8 cellular contexts compared by ENCODE assay signal in genomic region chr2:157302492-157303099, GRCh38. TPM values are rescaled to one million over a fixed set of nuclear protein-coding genes. Genes with fewer than 3 reads are reported as not detected.
DNase-seq lines count a peak whose midpoint lies in the region; ATAC-seq and TF ChIP-seq lines count a peak whose summit lies in the region.

No MANE protein-coding gene starts in this region.

- H3K4me2 ChIP-seq in neural progenitor cell, result no peak overlapping the region

- CTCF ChIA-PET in activated B cell treated with CpG ODN at 0.5 μM for 24 hours (lab: Charles Lee), result interaction anchor here (0.6 to 9.4 kb wide), 47 partner anchors 9 to 1456 kb away, joined by 3 to 99 read pairs (median 4); partner anchors contain the start of genes ACVR1C, CYTIP and ERMN

- POLR2A ChIA-PET in activated B cell treated with CpG ODN at 0.5 μM for 24 hours (lab: Charles Lee), result interaction anchor here (0.6 to 0.7 kb wide), 5 partner anchors 17 to 596 kb away, joined by 4 to 6 read pairs (median 5); no protein-coding TSS in a partner anchor

- ATAC-seq in GM18861 (IDR thresholded peaks at IDR 0.05; ENCODE audit: unreplicated experiment) (peak; percentile 77), HG03025 (IDR thresholded peaks at IDR 0.05; ENCODE audit: low FRiP score, unreplicated experiment) (peak; percentile 67), activated B cell treated with CpG ODN at 0.5 μM for 24 hours (ENCODE audit: low read depth) (peak; percentile 69), HG02870 (IDR thresholded peaks at IDR 0.05; ENCODE audit: unreplicated experiment) (no peak)

- H3K27me3 Mint-ChIP-seq in activated B cell treated with CpG ODN at 0.5 μM for 24 hours (peaks cover 13% of the 10 kb centered on the region), neural progenitor cell (ENCODE audit: insufficient read depth, low read depth) (peaks cover 5% of the 10 kb centered on the region)

- H3K4me3 ChIP-seq in fibroblast of pulmonary artery (replicated peaks; ENCODE audit: low read depth, low read length) (no peak overlapping the region), neural progenitor cell (no peak overlapping the region)

- H3K36me3 Mint-ChIP-seq in activated B cell treated with CpG ODN at 0.5 μM for 24 hours (ENCODE audit: low read depth) (no peaks in the 10 kb centered on the region), neural progenitor cell (no peaks in the 10 kb centered on the region)

- H3K9me3 Mint-ChIP-seq in activated B cell treated with CpG ODN at 0.5 μM for 24 hours, result no peaks in the 10 kb centered on the region
- no peaks in the 10 kb centered on the region for H3K9me3 Mint-ChIP-seq in neural progenitor cell

- DNase-seq in COR-L47 (lab: John Stamatoyannopoulos, UW) (peak; percentile 42), NCI-H2107 (lab: John Stamatoyannopoulos, UW) (peak; percentile 52), activated B cell treated with CpG ODN at 0.5 μM for 24 hours (no peak), fibroblast of pulmonary artery (ENCODE audit: low read depth) (peak; percentile 68), neural progenitor cell (ENCODE audit: low spot score) (peak; percentile 82)

- peaks cover 22% of the 10 kb centered on the region for H3K4me1 ChIP-seq in neural progenitor cell

- H4K20me1 ChIP-seq in neural progenitor cell (ENCODE audit: low read depth), result no peaks in the 10 kb centered on the region

- no peak overlapping the region for H3K27ac ChIP-seq in neural progenitor cell

- peaks cover 7% of the 10 kb centered on the region for H3F3A ChIP-seq in neural progenitor cell (ENCODE audit: low read depth)

- H3K36me3 ChIP-seq in neural progenitor cell, result no peaks in the 10 kb centered on the region

- no peaks in the 10 kb centered on the region for H3K27me3 ChIP-seq in neural progenitor cell

- no peaks in the 10 kb centered on the region for H3K9me3 ChIP-seq in neural progenitor cell (ENCODE audit: low read depth)

- H3K4me1 Mint-ChIP-seq in activated B cell treated with CpG ODN at 0.5 μM for 24 hours, result peaks cover 6% of the 10 kb centered on the region
- H3K4me1 Mint-ChIP-seq in neural progenitor cell, result peaks cover 6% of the 10 kb centered on the region

- no peak overlapping the region for H3K27ac Mint-ChIP-seq in activated B cell treated with CpG ODN at 0.5 μM for 24 hours
- H3K27ac Mint-ChIP-seq in neural progenitor cell, result no peak overlapping the region

- no peak overlapping the region for H3K9ac ChIP-seq in neural progenitor cell

- intact Hi-C loops in activated B cell treated with CpG ODN at 0.5 μM for 24 hours (cut with micrococcal nuclease), result loop anchor here (1.0 to 2.0 kb wide), 8 partner anchors 190 to 1816 kb away; no protein-coding TSS in a partner anchor

- H3K4me3 Mint-ChIP-seq in activated B cell treated with CpG ODN at 0.5 μM for 24 hours (no peak overlapping the region), neural progenitor cell (no peak overlapping the region)

- no peak overlapping the region for H2AFZ ChIP-seq in neural progenitor cell (replicated peaks)

- TF ChIP-seq CTCF in activated B cell treated with CpG ODN at 0.5 μM for 24 hours (IDR thresholded peaks at IDR 0.05), result peak; percentile 53
- TF ChIP-seq CTCF in fibroblast of pulmonary artery (IDR thresholded peaks at IDR 0.05; ENCODE audit: low read length, missing control alignments), result peak; percentile 69
- TF ChIP-seq CTCF in neural progenitor cell (IDR thresholded peaks at IDR 0.05), result peak; percentile 89

- H3K79me2 ChIP-seq in neural progenitor cell (ENCODE audit: low read depth), result no peaks in the 10 kb centered on the region

RNA-seq across cellular contexts. Expression of gene ERMN, which starts 23.0 kb away (rescaled TPM):
- total RNA-seq in activated B cell treated with CpG ODN at 0.5 μM for 24 hours (4.9 and 8.1 TPM in 2 replicates), neural progenitor cell (ENCODE audit: low replicate concordance) (1.2 and 2.2 TPM in 2 replicates)

RNA-seq across cellular contexts. Expression of gene GALNT5, which starts 45.1 kb away (rescaled TPM):
- total RNA-seq in activated B cell treated with CpG ODN at 0.5 μM for 24 hours (not detected in 2 replicates), neural progenitor cell (ENCODE audit: low replicate concordance) (0.03 TPM in 1 of 2 replicates, not detected in the other)
